In genomic region chr15:52383100-52383588, GRCh38 we compare ENCODE assay signal across 13 cellular contexts.
DNase-seq lines count a peak whose midpoint lies in the region; ATAC-seq and TF ChIP-seq lines count a peak whose summit lies in the region.
"Had no signal": no experiment of that assay in that cellular context is flagged by ENCODE, and none has a peak within 500 bp of the region (broad histone marks: within the 10 kb centered on the region; RNA-seq: fewer than 3 reads in every experiment).

No MANE protein-coding gene starts in this region.

- no peak overlapping the region for H3K4me3 ChIP-seq in KMS-11 (IDR thresholded peaks at IDR 0.05; ENCODE audit: insufficient read depth, low read depth, low read length)
- H3K4me3 ChIP-seq: thyroid gland had no signal

- no peaks in the 10 kb centered on the region for H3K27me3 ChIP-seq in KMS-11 (ENCODE audit: insufficient read depth, low read depth)
- H3K27me3 ChIP-seq: thyroid gland had no signal

- peak overlapping the region; percentile 42 for H3K27ac Mint-ChIP-seq in T-helper 1 cell treated with Interleukin-12 subunit alpha and Interleukin-12 subunit beta and Interleukin-4 antibody, amounts not matched to agents 30 μg/mL and 1 μg/mL, for 36 hours
- H3K27ac Mint-ChIP-seq in stimulated activated effector memory CD8-positive, alpha-beta T cell treated with anti-CD3 and anti-CD28 coated beads, Interleukin-12 subunit alpha, Interleukin-12 subunit beta, amount 100 ng/mL, for 72 hours: peak overlapping the region; percentile 13

- H3K4me3 Mint-ChIP-seq in T-helper 1 cell treated with Interleukin-12 subunit alpha and Interleukin-12 subunit beta and Interleukin-4 antibody, amounts not matched to agents 30 μg/mL and 1 μg/mL, for 36 hours: no peak overlapping the region
- H3K4me3 Mint-ChIP-seq in stimulated activated effector memory CD8-positive, alpha-beta T cell treated with anti-CD3 and anti-CD28 coated beads, Interleukin-12 subunit alpha, Interleukin-12 subunit beta, amount 100 ng/mL, for 72 hours: no peak overlapping the region
- H3K4me3 Mint-ChIP-seq: brain had no signal

- H3K9me3 Mint-ChIP-seq in T-helper 1 cell treated with Interleukin-12 subunit alpha and Interleukin-12 subunit beta and Interleukin-4 antibody, amounts not matched to agents 30 μg/mL and 1 μg/mL, for 36 hours: no peaks in the 10 kb centered on the region
- H3K9me3 Mint-ChIP-seq in stimulated activated effector memory CD8-positive, alpha-beta T cell treated with anti-CD3 and anti-CD28 coated beads, Interleukin-12 subunit alpha, Interleukin-12 subunit beta, amount 100 ng/mL, for 72 hours: no peaks in the 10 kb centered on the region
- H3K9me3 Mint-ChIP-seq: brain had no signal

- ATAC-seq in HG02642 (IDR thresholded peaks at IDR 0.05; ENCODE audit: poor library complexity, unreplicated experiment): peak; percentile 41
- no peak for ATAC-seq in stimulated activated effector memory CD8-positive, alpha-beta T cell treated with anti-CD3 and anti-CD28 coated beads, Interleukin-12 subunit alpha, Interleukin-12 subunit beta, amount 100 ng/mL, for 72 hours

- H3K4me1 Mint-ChIP-seq in T-helper 1 cell treated with Interleukin-12 subunit alpha and Interleukin-12 subunit beta and Interleukin-4 antibody, amounts not matched to agents 30 μg/mL and 1 μg/mL, for 36 hours (ENCODE audit: low read depth): peaks cover 13% of the 10 kb centered on the region
- peaks cover 28% of the 10 kb centered on the region for H3K4me1 Mint-ChIP-seq in stimulated activated effector memory CD8-positive, alpha-beta T cell treated with anti-CD3 and anti-CD28 coated beads, Interleukin-12 subunit alpha, Interleukin-12 subunit beta, amount 100 ng/mL, for 72 hours
- H3K4me1 Mint-ChIP-seq: brain had no signal

- peak overlapping the region; percentile 24; the same call in 1 of the 2 replicates for H3K9ac ChIP-seq in KMS-11

- peaks cover 97% of the 10 kb centered on the region for H3K4me1 ChIP-seq in KMS-11 (ENCODE audit: low read depth, poor library complexity, severe bottlenecking)
- H3K4me1 ChIP-seq: thyroid gland had no signal

- no peaks in the 10 kb centered on the region for H3K36me3 ChIP-seq in KMS-11 (ENCODE audit: insufficient read depth)

- no peaks in the 10 kb centered on the region for H4K20me1 ChIP-seq in KMS-11 (ENCODE audit: insufficient read depth)

- peak overlapping the region; percentile 98 for H3K27ac ChIP-seq in KMS-11
- H3K27ac ChIP-seq: 22Rv1, thyroid gland had no signal

- peak overlapping the region; percentile 97 for H3K4me2 ChIP-seq in KMS-11

- no peak for TF ChIP-seq POLR2A in erythroblast (IDR thresholded peaks at IDR 0.05; ENCODE audit: low read length)

- no peak for DNase-seq in T-helper 1 cell
- DNase-seq in stimulated activated effector memory CD8-positive, alpha-beta T cell treated with anti-CD3 and anti-CD28 coated beads, Interleukin-12 subunit alpha, Interleukin-12 subunit beta, amount 100 ng/mL, for 72 hours (ENCODE audit: low spot score in 2 of 2): no peak
- DNase-seq in NCI-H2196 (lab: John Stamatoyannopoulos, UW; ENCODE audit: unreplicated experiment): no peak
- no peak for DNase-seq in erythroblast (lab: John Stamatoyannopoulos, UW)
- DNase-seq in KG1 (lab: John Stamatoyannopoulos, UW): no peak
- DNase-seq: activated CD4-positive, alpha-beta T cell treated with anti-CD3 and anti-CD28 coated beads for 1 hour; midbrain; thyroid gland had no signal

- H3K79me2 ChIP-seq in KMS-11 (ENCODE audit: insufficient read depth, low read depth): no peaks in the 10 kb centered on the region

- no peak overlapping the region for H2AFZ ChIP-seq in KMS-11 (ENCODE audit: low read depth)

- H3K36me3 Mint-ChIP-seq in T-helper 1 cell treated with Interleukin-12 subunit alpha and Interleukin-12 subunit beta and Interleukin-4 antibody, amounts not matched to agents 30 μg/mL and 1 μg/mL, for 36 hours (ENCODE audit: low read depth): peaks cover 33% of the 10 kb centered on the region
- H3K36me3 Mint-ChIP-seq in stimulated activated effector memory CD8-positive, alpha-beta T cell treated with anti-CD3 and anti-CD28 coated beads, Interleukin-12 subunit alpha, Interleukin-12 subunit beta, amount 100 ng/mL, for 72 hours: peaks cover 72% of the 10 kb centered on the region

- no peaks in the 10 kb centered on the region for H3K27me3 Mint-ChIP-seq in T-helper 1 cell treated with Interleukin-12 subunit alpha and Interleukin-12 subunit beta and Interleukin-4 antibody, amounts not matched to agents 30 μg/mL and 1 μg/mL, for 36 hours (ENCODE audit: low read depth)
- H3K27me3 Mint-ChIP-seq: brain had no signal

- no peak for TF ChIP-seq CTCF in KMS-11 (conservative IDR thresholded peaks at IDR 0.05; ENCODE audit: low read depth, low read length)
